Comparison of ENCODE assay signal across 8 cellular contexts in the genomic region with DNA sequence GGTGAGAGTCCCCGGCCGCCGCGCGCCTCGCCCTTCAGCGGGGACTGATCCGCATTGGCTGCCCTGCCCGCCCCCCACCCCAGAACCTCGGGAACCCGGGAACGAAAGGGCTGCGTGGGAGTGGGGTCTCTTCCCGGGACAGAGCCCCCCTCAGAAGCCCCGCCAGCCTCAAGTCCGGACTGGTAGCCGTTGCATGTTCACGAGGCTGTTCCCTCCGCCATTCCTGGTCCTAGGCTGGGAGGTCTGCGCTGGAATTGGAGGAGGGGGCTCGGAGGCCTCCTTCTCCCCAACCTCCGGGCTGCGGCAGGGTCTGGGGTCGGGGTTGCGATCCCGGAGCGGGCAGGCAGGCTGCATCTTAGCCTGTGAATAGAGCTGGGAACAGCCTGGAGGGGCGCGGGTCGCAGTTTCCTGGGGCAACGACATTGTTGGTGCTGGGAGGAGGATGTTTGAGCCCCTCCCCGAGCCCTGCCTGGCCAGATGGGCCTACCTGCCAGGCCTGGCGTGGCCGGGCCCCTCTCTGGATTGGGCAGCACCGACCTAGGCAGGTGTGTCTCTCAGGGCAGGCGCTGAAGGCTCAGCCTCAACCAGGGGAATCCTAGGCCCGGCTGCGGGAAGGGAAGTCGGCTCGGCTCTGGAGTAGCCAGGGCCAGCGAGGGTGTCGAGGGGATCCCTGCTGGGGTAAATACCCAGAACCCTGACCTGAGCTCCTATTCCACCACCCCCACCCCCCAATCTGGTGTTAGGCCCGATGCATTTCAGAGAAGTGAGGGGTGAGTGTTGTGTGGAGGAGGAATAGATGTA. TPM values are rescaled to one million over a fixed set of nuclear protein-coding genes. Genes with fewer than 3 reads are reported as not detected.
DNase-seq lines count a peak whose midpoint lies in the region; ATAC-seq and TF ChIP-seq lines count a peak whose summit lies in the region.

No MANE protein-coding gene starts in this region.

- H3K4me1 ChIP-seq in GM23248 (ENCODE audit: insufficient read depth) (no peaks in the 10 kb centered on the region), PC-3 (ENCODE audit: insufficient read depth, low read length) (no peaks in the 10 kb centered on the region), psoas muscle (peaks cover 4% of the 10 kb centered on the region)

- H3K36me3 ChIP-seq in GM23248 (ENCODE audit: low read depth) (no peaks in the 10 kb centered on the region), PC-3 (ENCODE audit: low read depth, low read length) (peaks cover 7% of the 10 kb centered on the region; the same call in 1 of the 2 replicates), psoas muscle (ENCODE audit: insufficient read depth in 1 of 2, low read depth in 1 of 2) (peaks cover 0 to 15% of the 10 kb centered on the region in 2 donors)

- H2AFZ ChIP-seq in GM23248 (peak overlapping the region; percentile 39; the same call in 1 of the 2 replicates), PC-3 (ENCODE audit: low read length) (0 out of 2 replicates have a peak overlapping the region, but pooled peaks have one; percentile 26)

- H3K79me2 ChIP-seq in GM23248 (ENCODE audit: insufficient read depth) = no peaks in the 10 kb centered on the region
- no peaks in the 10 kb centered on the region for H3K79me2 ChIP-seq in PC-3 (ENCODE audit: low read length)

- H3K9me2 ChIP-seq in GM23248 (ENCODE audit: insufficient read depth) (no peaks in the 10 kb centered on the region), PC-3 (replicated peaks; ENCODE audit: low read length) (no peaks in the 10 kb centered on the region)

- H3K4me3 ChIP-seq in GM23248 = peak overlapping the region; percentile 68
- peak overlapping the region; percentile 63 for H3K4me3 ChIP-seq in PC-3 (ENCODE audit: low read length)
- H3K4me3 ChIP-seq in fibroblast of the aortic adventitia (ENCODE audit: low read depth, low read length) = peak overlapping the region; percentile 51
- peak overlapping the region; percentile 60 for H3K4me3 ChIP-seq in psoas muscle

- in situ Hi-C loops in GM23248 (cut with MboI) = no loop called here

- no peak overlapping the region for H3K27ac ChIP-seq in GM23248
- H3K27ac ChIP-seq in PC-3 (ENCODE audit: low read length) = no peak overlapping the region
- no peak overlapping the region for H3K27ac ChIP-seq in psoas muscle

- BruUV-seq in PC-3 (replicated peaks; lab: Mats Ljungman, UMichigan) = no TSS peak

- H4K20me1 ChIP-seq in GM23248 (ENCODE audit: insufficient read depth) (no peaks in the 10 kb centered on the region), PC-3 (ENCODE audit: low read length) (0 out of 2 replicates have a peak, but pooled peaks cover 3% of the 10 kb centered on the region)

- no peak for TF ChIP-seq CTCF in PC-3 (conservative IDR thresholded peaks at IDR 0.05; ENCODE audit: low read depth, low read length)
- no peak for TF ChIP-seq CTCF in fibroblast of the aortic adventitia (IDR thresholded peaks at IDR 0.05; ENCODE audit: insufficient read depth, low read length)
- TF ChIP-seq CTCF in psoas muscle (IDR thresholded peaks at IDR 0.05) = no peak

- CTCF ChIA-PET in PC-3 (lab: Charles Lee) = no interaction called here

- DNase-seq in GM23248 = no peak
- no peak for DNase-seq in PC-3
- DNase-seq in fibroblast of the aortic adventitia (ENCODE audit: low read depth) = no peak
- DNase-seq in psoas muscle = no peak
- DNase-seq in HuH-7.5 (ENCODE audit: low spot score) = no peak
- no peak for DNase-seq in stimulated activated CD8-positive, alpha-beta memory T cell treated with anti-CD3 and anti-CD28 coated beads, Interleukin-4, amount 100 ng/mL, for 48 hours

- intact Hi-C loops in PC-3 (cut with micrococcal nuclease) (no loop called here), psoas muscle (cut with DNase I) (no loop called here)

- H3K4me2 ChIP-seq in GM23248 (ENCODE audit: unreplicated experiment) (peak overlapping the region; percentile 76), PC-3 (ENCODE audit: low read length) (peak overlapping the region; percentile 77)

- no peaks in the 10 kb centered on the region for H3K9me3 ChIP-seq in GM23248 (ENCODE audit: low read depth)
- H3K9me3 ChIP-seq in PC-3 (ENCODE audit: low read length) = no peaks in the 10 kb centered on the region
- no peaks in the 10 kb centered on the region for H3K9me3 ChIP-seq in psoas muscle

- 16 to 20% methylated on average over 30 to 43 of the region's 43 CpGs for whole genome bisulfite sequencing in GM23248 (ENCODE audit: low coverage in 1 of 2, low lambda C conversion rate in 2 of 2, missing lambda C conversion rate in 2 of 2), 2 experiments
- 13 to 18% (median 15%) methylated on average over 36 to 43 of the region's 43 CpGs for WGBS in psoas muscle, 3 donors

- no peaks in the 10 kb centered on the region for H3F3A ChIP-seq in GM23248 (ENCODE audit: insufficient read depth)
- no peaks in the 10 kb centered on the region for H3F3A ChIP-seq in PC-3 (ENCODE audit: low read length, unreplicated experiment)

- H3K27me3 ChIP-seq in GM23248 (replicated peaks; ENCODE audit: insufficient read depth) (no peaks in the 10 kb centered on the region), PC-3 (ENCODE audit: low read length) (no peaks in the 10 kb centered on the region), psoas muscle (ENCODE audit: insufficient read depth in 3 of 3, low read length in 2 of 3) (no peaks in the 10 kb centered on the region)

- POLR2A ChIA-PET in PC-3 (lab: Charles Lee; ENCODE audit: unreplicated experiment) = no interaction called here

- ATAC-seq in PC-3 (no peak), psoas muscle (no peak), GM21529 (IDR thresholded peaks at IDR 0.05; ENCODE audit: unreplicated experiment) (no peak), HG03432 (IDR thresholded peaks at IDR 0.05; ENCODE audit: unreplicated experiment) (no peak)

- H3K9ac ChIP-seq in GM23248 (no peak overlapping the region), PC-3 (ENCODE audit: low read length) (no peak overlapping the region)

RNA-seq across cellular contexts. Expression of a gene that starts 0.7 kb away (rescaled TPM):
- 8.1 and 9.5 TPM in 2 replicates for total RNA-seq in GM23248 (2014; rRNA removed; shearing (Covaris generic))
- polyA plus RNA-seq in GM23248 (2016; fragmentation: Nextera tagmentation; extraction: Ambion mirVana) (1.8 and 2.1 TPM in 2 replicates), psoas muscle (under 1 TPM; 0.53 to 1.00 (median 0.82) TPM)
- total RNA-seq in PC-3 (2014; rRNA removed) (7.1 and 10.5 TPM in 2 replicates), fibroblast of the aortic adventitia (ENCODE audit: low replicate concordance) (8.0 and 8.1 TPM in 2 replicates), psoas muscle (1 to 10 TPM; 1.3 to 2.6 (median 2.0) TPM)

RNA-seq across cellular contexts. Expression of a gene that starts 20.9 kb away (rescaled TPM):
- total RNA-seq in GM23248 (2014; rRNA removed; shearing (Covaris generic)) = not detected in 2 replicates
- not detected in 2 replicates for polyA plus RNA-seq in GM23248 (2016; fragmentation: Nextera tagmentation; extraction: Ambion mirVana)
- total RNA-seq in PC-3 (2014; rRNA removed) = 0.15 and 2.1 TPM in 2 replicates
- 1.6 TPM in 1 of 2 replicates, not detected in the other for total RNA-seq in fibroblast of the aortic adventitia (ENCODE audit: low replicate concordance)
- under 1 TPM in 2 of 4 donors, not detected in 2; 0.37 to 0.56 TPM for total RNA-seq in psoas muscle
- under 1 TPM in 1 of 3 donors, not detected in 2; 0.14 TPM for polyA plus RNA-seq in psoas muscle

RNA-seq across cellular contexts. Expression of a gene that starts 31.6 kb away (rescaled TPM):
- 16.2 and 23.2 TPM in 2 replicates for total RNA-seq in GM23248 (2014; rRNA removed; shearing (Covaris generic))
- polyA plus RNA-seq in GM23248 (2016; fragmentation: Nextera tagmentation; extraction: Ambion mirVana) (21.2 and 25.1 TPM in 2 replicates), psoas muscle (10 to 100 TPM; 19.7 to 23.5 (median 21.3) TPM)
- total RNA-seq in PC-3 (2014; rRNA removed) (43.5 and 56.7 TPM in 2 replicates), fibroblast of the aortic adventitia (ENCODE audit: low replicate concordance) (14.6 and 24.0 TPM in 2 replicates), psoas muscle (10 to 100 TPM; 12.1 to 23.5 (median 14.2) TPM)

RNA-seq across cellular contexts. Expression of a gene that starts 36.3 kb away (rescaled TPM):
- not detected in 2 replicates for total RNA-seq in GM23248 (2014; rRNA removed; shearing (Covaris generic))
- not detected in 2 replicates for polyA plus RNA-seq in GM23248 (2016; fragmentation: Nextera tagmentation; extraction: Ambion mirVana)
- total RNA-seq in PC-3 (2014; rRNA removed) = 18.4 and 19.6 TPM in 2 replicates
- not detected in 2 replicates for total RNA-seq in fibroblast of the aortic adventitia (ENCODE audit: low replicate concordance)
- total RNA-seq in psoas muscle = not detected
- polyA plus RNA-seq in psoas muscle = under 1 TPM in 1 of 3 donors, not detected in 2; 0.13 TPM

RNA-seq across cellular contexts. Expression of a gene that starts 38.8 kb away (rescaled TPM):
- total RNA-seq in GM23248 (2014; rRNA removed; shearing (Covaris generic)) = 10.3 and 10.7 TPM in 2 replicates
- polyA plus RNA-seq in GM23248 (2016; fragmentation: Nextera tagmentation; extraction: Ambion mirVana) (7.6 and 8.3 TPM in 2 replicates), psoas muscle (10 to 100 TPM; 15.4 to 30.7 (median 20.8) TPM)
- total RNA-seq in PC-3 (2014; rRNA removed) (9.5 and 12.4 TPM in 2 replicates), fibroblast of the aortic adventitia (ENCODE audit: low replicate concordance) (12.6 and 19.6 TPM in 2 replicates), psoas muscle (10 to 100 TPM; 28.7 to 64.5 (median 45.5) TPM)
